8 cellular contexts compared by ENCODE assay signal in the genomic region with DNA sequence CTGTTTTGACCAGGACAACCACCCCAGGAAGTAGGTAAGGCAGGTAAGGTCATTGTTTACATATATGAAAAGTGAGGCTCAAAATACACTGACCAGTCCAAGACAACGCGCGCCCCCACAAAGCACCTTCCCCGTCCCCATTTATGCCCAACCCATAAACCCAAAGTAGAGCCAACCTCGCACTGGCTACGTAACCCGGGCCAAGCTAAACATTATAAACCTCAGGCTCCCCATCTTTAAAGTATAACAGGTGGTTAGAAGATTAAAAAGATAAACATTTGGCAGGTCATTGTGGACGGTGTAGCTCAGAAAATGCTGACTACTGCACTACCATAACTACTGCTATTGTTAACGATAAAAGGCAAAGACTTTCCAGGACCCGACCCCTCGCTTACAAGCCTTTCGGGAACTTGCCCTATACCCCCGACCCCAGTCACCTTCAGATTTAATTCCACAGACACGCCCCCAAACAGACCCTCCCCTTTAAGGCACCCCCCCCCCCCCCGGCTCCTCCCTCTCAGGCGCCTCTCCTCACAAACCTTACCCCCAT. TPM values are rescaled to one million over a fixed set of nuclear protein-coding genes. Genes with fewer than 3 reads are reported as not detected.
DNase-seq lines count a peak whose midpoint lies in the region; ATAC-seq and TF ChIP-seq lines count a peak whose summit lies in the region.

No MANE protein-coding gene starts in this region.

- DNase-seq in activated CD8-positive, alpha-beta memory T cell treated with anti-CD3 and anti-CD28 coated beads, Interleukin-2, amount 10 ng/mL, durations not matched to agents 7 days and 5 days = no peak
- no peak for DNase-seq in activated CD8-positive, alpha-beta memory T cell treated with anti-CD3 and anti-CD28 coated beads, Interleukin-2, amount 50 U/mL, for 48 hours
- DNase-seq in SK-N-SH = peak; percentile 80
- DNase-seq in epithelial cell of proximal tubule (ENCODE audit: low read depth) = no peak
- no peak for DNase-seq in nephron progenitor cell
- DNase-seq in activated CD4-positive, CD25-positive, alpha-beta regulatory T cell treated with anti-CD3 and anti-CD28 coated beads, Interleukin-2, amount 50 U/mL, for 72 hours = no peak

- peak overlapping the region; percentile 97 for H3K27ac Mint-ChIP-seq in activated CD8-positive, alpha-beta memory T cell treated with anti-CD3 and anti-CD28 coated beads, Interleukin-2, amount 10 ng/mL, durations not matched to agents 7 days and 5 days
- H3K27ac Mint-ChIP-seq in nephron progenitor cell = peak overlapping the region; percentile 99

- peaks cover 45% of the 10 kb centered on the region for H3K4me1 Mint-ChIP-seq in activated CD8-positive, alpha-beta memory T cell treated with anti-CD3 and anti-CD28 coated beads, Interleukin-2, amount 10 ng/mL, durations not matched to agents 7 days and 5 days
- H3K4me1 Mint-ChIP-seq in nephron progenitor cell = peaks cover 39% of the 10 kb centered on the region

- CTCF ChIA-PET in activated CD8-positive, alpha-beta memory T cell treated with anti-CD3 and anti-CD28 coated beads, Interleukin-2, amount 10 ng/mL, durations not matched to agents 7 days and 5 days (lab: Charles Lee) = interaction anchor here (1.0 kb wide), 2 partner anchors 40 to 65 kb away, joined by 3 to 4 read pairs; no protein-coding TSS in a partner anchor
- CTCF ChIA-PET in SK-N-SH (lab: Yijun Ruan, JAX) = interaction anchor here (0.8 to 1.7 kb wide), 2 partner anchors 11 to 41 kb away, joined by 3 to 6 read pairs; no protein-coding TSS in a partner anchor

- H3K9me2 ChIP-seq in SK-N-SH = no peaks in the 10 kb centered on the region

- TF ChIP-seq CTCF in SK-N-SH (IDR thresholded peaks at IDR 0.05) = no peak
- no peak for TF ChIP-seq CTCF in epithelial cell of proximal tubule (conservative IDR thresholded peaks at IDR 0.05; ENCODE audit: low read depth, low read length)
- no peak for TF ChIP-seq CTCF in nephron progenitor cell (IDR thresholded peaks at IDR 0.05)

- no peaks in the 10 kb centered on the region for H3K36me3 ChIP-seq in SK-N-SH (replicated peaks in 1 of 2; ENCODE audit: control insufficient read depth in 1 of 2, insufficient read depth in 2 of 2, low read length in 1 of 2)

- H3K27ac ChIP-seq in SK-N-SH (ENCODE audit: low read depth in 2 of 2, low read length in 1 of 2) = peak overlapping the region; percentile 85 to 88

- H3K79me2 ChIP-seq in SK-N-SH (ENCODE audit: insufficient read depth) = peaks cover 52% of the 10 kb centered on the region

- no peaks in the 10 kb centered on the region for H4K20me1 ChIP-seq in SK-N-SH (ENCODE audit: insufficient read depth)

- H3K4me3 Mint-ChIP-seq in activated CD8-positive, alpha-beta memory T cell treated with anti-CD3 and anti-CD28 coated beads, Interleukin-2, amount 10 ng/mL, durations not matched to agents 7 days and 5 days = peak overlapping the region; percentile 84
- H3K4me3 Mint-ChIP-seq in nephron progenitor cell = peak overlapping the region; percentile 96

- TF ChIP-seq RAD21 in SK-N-SH (IDR thresholded peaks at IDR 0.05; ENCODE audit: low read length) = no peak

- TF ChIP-seq EP300 in SK-N-SH (IDR thresholded peaks at IDR 0.05; ENCODE audit: borderline replicate concordance in 1 of 2, low read depth in 1 of 2, low read length in 1 of 2) = no peak

- H3K4me3 ChIP-seq in SK-N-SH (ENCODE audit: low read depth in 2 of 2, low read length in 1 of 2) = peak overlapping the region; percentile 70 to 78
- H3K4me3 ChIP-seq in epithelial cell of proximal tubule (ENCODE audit: low read depth, low read length) = peak overlapping the region; percentile 68

- no peaks in the 10 kb centered on the region for H3F3A ChIP-seq in SK-N-SH (replicated peaks; ENCODE audit: insufficient read depth)

- H3K9ac ChIP-seq in SK-N-SH = peak overlapping the region; percentile 78

- H3K27me3 Mint-ChIP-seq in activated CD8-positive, alpha-beta memory T cell treated with anti-CD3 and anti-CD28 coated beads, Interleukin-2, amount 10 ng/mL, durations not matched to agents 7 days and 5 days = no peaks in the 10 kb centered on the region
- peaks cover 4% of the 10 kb centered on the region for H3K27me3 Mint-ChIP-seq in nephron progenitor cell (ENCODE audit: low read depth, poor library complexity)

- H3K4me1 ChIP-seq in SK-N-SH (ENCODE audit: control insufficient read depth in 1 of 2, insufficient read depth in 2 of 2, low read depth in 1 of 2, low read length in 1 of 2) = peaks cover 8 to 13% of the 10 kb centered on the region in 2 experiments; a peak in 2 of 4 replicates

- H3K9me3 Mint-ChIP-seq in activated CD8-positive, alpha-beta memory T cell treated with anti-CD3 and anti-CD28 coated beads, Interleukin-2, amount 10 ng/mL, durations not matched to agents 7 days and 5 days (ENCODE audit: low read depth) = no peaks in the 10 kb centered on the region
- H3K9me3 Mint-ChIP-seq in nephron progenitor cell = no peaks in the 10 kb centered on the region

- H3K9me3 ChIP-seq in SK-N-SH = no peaks in the 10 kb centered on the region

- ATAC-seq in activated CD8-positive, alpha-beta memory T cell treated with anti-CD3 and anti-CD28 coated beads, Interleukin-2, amount 10 ng/mL, durations not matched to agents 7 days and 5 days = no peak
- ATAC-seq in GM18502 (IDR thresholded peaks at IDR 0.05; ENCODE audit: poor library complexity, unreplicated experiment) (no peak), GM21360 (IDR thresholded peaks at IDR 0.05; ENCODE audit: unreplicated experiment) (no peak)

- no peaks in the 10 kb centered on the region for H3K27me3 ChIP-seq in SK-N-SH (ENCODE audit: insufficient read depth)

- peaks cover 18% of the 10 kb centered on the region for H3K36me3 Mint-ChIP-seq in activated CD8-positive, alpha-beta memory T cell treated with anti-CD3 and anti-CD28 coated beads, Interleukin-2, amount 10 ng/mL, durations not matched to agents 7 days and 5 days
- H3K36me3 Mint-ChIP-seq in nephron progenitor cell (ENCODE audit: low read depth) = peaks cover 20% of the 10 kb centered on the region

- H3K4me2 ChIP-seq in SK-N-SH = peak overlapping the region; percentile 79

- 1% methylated on average over 16 of the region's 16 CpGs for WGBS in SK-N-SH (ENCODE audit: low lambda C conversion rate)

- POLR2A ChIA-PET in SK-N-SH (lab: Yijun Ruan, JAX) = interaction anchor here (1.0 to 1.6 kb wide), 2 partner anchors 39 to 42 kb away, joined by 3 to 5 read pairs; no protein-coding TSS in a partner anchor

- peak overlapping the region; percentile 37 for H2AFZ ChIP-seq in SK-N-SH (ENCODE audit: low read depth)

TF ChIP-seq in SK-N-SH, 30 proteins besides CTCF, POLR2A, EP300 and RAD21:
- TF ChIP-seq GATA2 (CRISPR knock-in tag; IDR thresholded peaks at IDR 0.05) = no peak; the same call in 1 of the 2 replicates

RNA-seq across cellular contexts. Expression of a gene that starts 0.5 kb away (rescaled TPM):
- total RNA-seq in activated CD8-positive, alpha-beta memory T cell treated with anti-CD3 and anti-CD28 coated beads, Interleukin-2, amount 10 ng/mL, durations not matched to agents 7 days and 5 days = 100 to 1,000 TPM; 156 to 221 TPM
- polyA plus RNA-seq in SK-N-SH (2012; rRNA removed) = 111 TPM in 2 replicates
- polyA plus RNA-seq in SK-N-SH (2012; cell fraction: cytosol; rRNA removed) = 32.2 and 47.9 TPM in 2 replicates
- polyA plus RNA-seq in SK-N-SH (2012; cell fraction: nucleus; rRNA removed) = 295 and 336 TPM in 2 replicates
- 116 TPM in 2 replicates for total RNA-seq in epithelial cell of proximal tubule

RNA-seq across cellular contexts. Expression of a gene that starts 0.8 kb away (rescaled TPM):
- total RNA-seq in activated CD8-positive, alpha-beta memory T cell treated with anti-CD3 and anti-CD28 coated beads, Interleukin-2, amount 10 ng/mL, durations not matched to agents 7 days and 5 days = 1 to 10 TPM; 4.0 to 9.2 TPM
- 7.3 and 8.0 TPM in 2 replicates for polyA plus RNA-seq in SK-N-SH (2012; rRNA removed)
- 6.2 and 8.5 TPM in 2 replicates for polyA plus RNA-seq in SK-N-SH (2012; cell fraction: cytosol; rRNA removed)
- 6.0 and 7.2 TPM in 2 replicates for polyA plus RNA-seq in SK-N-SH (2012; cell fraction: nucleus; rRNA removed)
- 3.7 and 6.7 TPM in 2 replicates for total RNA-seq in epithelial cell of proximal tubule

RNA-seq across cellular contexts. Expression of a gene that starts 23.2 kb away (rescaled TPM):
- 10 to 100 TPM; 63.4 to 66.5 TPM for total RNA-seq in activated CD8-positive, alpha-beta memory T cell treated with anti-CD3 and anti-CD28 coated beads, Interleukin-2, amount 10 ng/mL, durations not matched to agents 7 days and 5 days
- polyA plus RNA-seq in SK-N-SH (2012; rRNA removed) = 128 and 129 TPM in 2 replicates
- 97.5 and 122 TPM in 2 replicates for polyA plus RNA-seq in SK-N-SH (2012; cell fraction: cytosol; rRNA removed)
- 84.1 and 89.5 TPM in 2 replicates for polyA plus RNA-seq in SK-N-SH (2012; cell fraction: nucleus; rRNA removed)
- 149 and 156 TPM in 2 replicates for total RNA-seq in epithelial cell of proximal tubule

RNA-seq across cellular contexts. Expression of a gene that starts 25.9 kb away (rescaled TPM):
- total RNA-seq in activated CD8-positive, alpha-beta memory T cell treated with anti-CD3 and anti-CD28 coated beads, Interleukin-2, amount 10 ng/mL, durations not matched to agents 7 days and 5 days = under 1 TPM in 1 of 2 experiments, not detected in 1; 0.23 TPM
- polyA plus RNA-seq in SK-N-SH (2012; rRNA removed) = not detected in 2 replicates
- not detected in 2 replicates for polyA plus RNA-seq in SK-N-SH (2012; cell fraction: cytosol; rRNA removed)
- 0.18 and 0.58 TPM in 2 replicates for polyA plus RNA-seq in SK-N-SH (2012; cell fraction: nucleus; rRNA removed)
- not detected in 2 replicates for total RNA-seq in epithelial cell of proximal tubule

RNA-seq across cellular contexts. Expression of a gene that starts 32.6 kb away (rescaled TPM):
- 10 to 100 TPM; 53.8 to 63.6 TPM for total RNA-seq in activated CD8-positive, alpha-beta memory T cell treated with anti-CD3 and anti-CD28 coated beads, Interleukin-2, amount 10 ng/mL, durations not matched to agents 7 days and 5 days
- polyA plus RNA-seq in SK-N-SH (2012; rRNA removed) = 85.6 and 92.3 TPM in 2 replicates
- 121 and 159 TPM in 2 replicates for polyA plus RNA-seq in SK-N-SH (2012; cell fraction: cytosol; rRNA removed)
- 32.9 and 39.9 TPM in 2 replicates for polyA plus RNA-seq in SK-N-SH (2012; cell fraction: nucleus; rRNA removed)
- 66.6 and 87.4 TPM in 2 replicates for total RNA-seq in epithelial cell of proximal tubule
